In the genomic region with DNA sequence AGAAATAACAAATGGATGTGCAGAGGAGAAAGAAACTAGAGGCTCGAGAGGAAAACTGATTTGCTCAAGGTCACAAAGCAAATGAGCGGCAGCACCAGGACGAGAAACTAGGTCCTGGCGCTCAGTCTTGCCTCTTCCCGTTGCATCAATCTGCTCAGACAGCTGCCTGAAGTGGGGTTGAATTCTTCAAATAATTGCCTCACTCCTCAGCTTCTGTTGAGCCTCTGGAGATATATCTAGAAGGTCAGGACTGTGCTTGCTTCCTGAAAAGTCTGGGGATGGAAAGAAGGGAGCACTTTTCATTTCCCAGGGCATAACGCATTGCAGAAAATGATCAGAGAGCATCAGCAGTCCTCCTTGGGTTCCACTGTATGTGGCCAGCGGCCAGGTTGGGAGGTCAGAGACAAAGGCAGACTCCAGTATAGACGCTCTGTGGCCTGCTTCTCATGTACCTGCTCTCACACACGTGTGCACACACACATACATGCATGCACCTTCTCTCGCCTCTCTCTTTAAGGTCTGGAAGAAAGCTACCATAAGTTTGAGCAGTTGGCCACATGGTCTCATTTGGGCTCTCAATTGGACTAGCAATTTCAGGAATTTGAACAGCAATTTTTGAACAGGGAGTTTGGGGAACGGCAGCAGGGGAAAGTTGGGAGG, we compare ENCODE assay signal across 8 cellular contexts.
DNase-seq lines count a peak whose midpoint lies in the region; ATAC-seq and TF ChIP-seq lines count a peak whose summit lies in the region.

No MANE protein-coding gene starts in this region.

- H3K9me3 Mint-ChIP-seq in memory B cell, result no peaks in the 10 kb centered on the region

- no peaks in the 10 kb centered on the region for H3K36me3 Mint-ChIP-seq in memory B cell

- peak overlapping the region; percentile 28 for H3K4me3 Mint-ChIP-seq in memory B cell

- H3K4me3 ChIP-seq in NB4 (ENCODE audit: low read depth, low read length), result no peak overlapping the region

- TF ChIP-seq POLR2A in NB4 (IDR thresholded peaks at IDR 0.05; ENCODE audit: extremely low read depth, insufficient read length), result no peak

- ATAC-seq in GM18511 (IDR thresholded peaks at IDR 0.05; ENCODE audit: unreplicated experiment) (peak; percentile 4), HG02588 (IDR thresholded peaks at IDR 0.05; ENCODE audit: unreplicated experiment) (peak; percentile 5), memory B cell (ENCODE audit: low read depth) (peak; percentile 9)

- H3K4me1 Mint-ChIP-seq in memory B cell, result peaks cover 37% of the 10 kb centered on the region

- peaks cover 3% of the 10 kb centered on the region for H3K27me3 Mint-ChIP-seq in memory B cell

- peak overlapping the region; percentile 83 for H3K27ac Mint-ChIP-seq in memory B cell

- DNase-seq in NB4 (ENCODE audit: low read depth) (peak; percentile 71), memory B cell (ENCODE audit: low spot score in 2 of 2) (peak in 1 of 2 donors; percentile 20), iPS-NIHi11 (ENCODE audit: low spot score) (no peak), HPDE6-E6E7 (ENCODE audit: extremely low spot score) (no peak)
- no peak for DNase-seq in stimulated activated CD4-positive, alpha-beta T cell treated with anti-CD3 and anti-CD28 coated beads, Interleukin-4, amount 100 ng/mL, for 1 hour
- DNase-seq in stimulated activated CD4-positive, alpha-beta T cell treated with anti-CD3 and anti-CD28 coated beads, Interleukin-1b, Interleukin-23, amount 100 ng/mL, for 48 hours, result no peak

- no peak for TF ChIP-seq CTCF in NB4 (IDR thresholded peaks at IDR 0.05; ENCODE audit: low read depth, low read length)
